17 cellular contexts compared by ENCODE assay signal in the genomic region with DNA sequence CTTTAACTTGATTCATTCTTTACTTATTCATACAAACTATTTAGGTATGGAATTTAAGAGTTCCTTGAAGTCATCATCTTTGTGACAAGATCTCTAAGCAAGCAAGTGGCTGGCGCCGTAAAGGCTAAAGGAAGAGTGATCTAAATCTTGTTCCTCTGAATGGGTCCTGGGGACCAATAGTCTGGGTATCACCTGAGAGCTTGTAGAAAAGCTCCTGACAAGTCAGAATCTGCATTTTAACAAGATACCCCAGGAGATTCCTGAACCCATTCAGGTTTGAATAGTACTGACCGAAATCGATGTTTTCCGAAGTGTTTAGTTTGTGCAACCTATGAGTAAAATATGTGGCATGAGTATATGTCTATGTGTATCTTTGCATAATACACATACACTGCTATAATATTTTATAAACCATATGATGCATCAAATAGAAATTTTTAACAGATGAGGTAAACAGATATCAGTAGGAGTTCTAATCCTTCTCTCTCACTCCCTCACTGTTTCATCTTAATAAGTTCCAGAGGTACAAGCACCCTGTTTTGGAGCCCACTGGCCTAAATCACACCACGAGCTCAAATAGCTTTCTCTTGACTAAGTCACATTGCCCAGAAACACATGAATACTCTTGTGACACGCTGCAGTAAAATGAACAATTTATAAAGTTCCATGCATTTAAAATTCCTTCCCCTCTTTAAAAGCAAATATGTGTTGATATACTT.
"Had no signal": no experiment of that assay in that cellular context is flagged by ENCODE, and none has a peak within 500 bp of the region (broad histone marks: within the 10 kb centered on the region; RNA-seq: fewer than 3 reads in every experiment).

No MANE protein-coding gene starts in this region.

- H3K27ac ChIP-seq: body of pancreas, dorsolateral prefrontal cortex, epithelial cell of prostate, left ventricle myocardium inferior, thyroid gland, VCaP had no signal

- H3K27me3 ChIP-seq: body of pancreas, dorsolateral prefrontal cortex, thyroid gland had no signal

- H3K4me1 ChIP-seq: body of pancreas, left ventricle myocardium inferior, thyroid gland had no signal

- H3K27me3 Mint-ChIP-seq: activated naive CD8-positive, alpha-beta T cell had no signal

- H3K36me3 ChIP-seq: left ventricle myocardium inferior, thyroid gland had no signal

- H3K27ac Mint-ChIP-seq: activated naive CD8-positive, alpha-beta T cell; nephron had no signal

- H3K4me1 Mint-ChIP-seq: nephron had no signal

- ATAC-seq: body of pancreas had no signal

- H3K4me3 Mint-ChIP-seq: activated naive CD8-positive, alpha-beta T cell; nephron had no signal

- H3K4me3 ChIP-seq: body of pancreas, dorsolateral prefrontal cortex, left ventricle myocardium inferior, thyroid gland had no signal

- H3K9me3 ChIP-seq: body of pancreas, thyroid gland had no signal

- DNase-seq: activated CD4-positive, alpha-beta T cell treated with anti-CD3 and anti-CD28 coated beads for 1 hour; amygdala; body of pancreas; dorsolateral prefrontal cortex; head of caudate nucleus; left ventricle myocardium inferior; mammary epithelial cell; midbrain; retina; stimulated activated CD8-positive, alpha-beta memory T cell treated with anti-CD3 and anti-CD28 coated beads, Interleukin-4, amount 100 ng/mL, for 48 hours; stimulated activated naive CD4-positive, alpha-beta T cell; T-helper 1 cell; thyroid gland had no signal
